Comparison of ENCODE assay signal across 29 cellular contexts in the genomic region with DNA sequence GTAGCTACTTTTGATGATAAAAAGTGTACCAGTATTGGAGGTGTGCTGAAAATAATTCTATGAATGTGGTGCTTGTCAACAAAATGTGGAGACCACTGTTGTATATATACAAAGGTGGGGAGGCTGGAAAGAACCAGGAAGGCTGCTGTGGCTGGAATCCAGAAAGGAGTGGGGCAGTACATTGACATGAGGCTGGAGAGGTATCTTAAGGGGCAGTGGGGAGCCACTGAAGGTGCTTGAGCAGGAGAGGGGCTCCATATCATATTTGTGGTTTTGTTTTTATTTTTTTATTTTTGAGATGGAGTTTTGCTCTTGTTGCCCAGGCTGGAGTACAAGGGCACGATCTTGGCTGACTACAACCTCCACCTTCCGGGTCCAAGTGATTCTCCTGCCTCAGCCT.
"Had no signal": no experiment of that assay in that cellular context is flagged by ENCODE, and none has a peak within 500 bp of the region (broad histone marks: within the 10 kb centered on the region; RNA-seq: fewer than 3 reads in every experiment).

No MANE protein-coding gene starts in this region.

- H3K36me3 ChIP-seq: ascending aorta, breast epithelium, cardiac muscle cell, colonic mucosa, esophagus squamous epithelium had no signal

- H3K4me3 ChIP-seq: ascending aorta, breast epithelium, cardiac muscle cell, colonic mucosa, esophagus squamous epithelium had no signal

- H3K27ac Mint-ChIP-seq: activated CD4-positive, alpha-beta memory T cell treated with anti-CD3 and anti-CD28 coated beads for 36 hours; activated CD4-positive, alpha-beta T cell treated with anti-CD3 and anti-CD28 coated beads for 36 hours; activated CD4-positive, alpha-beta T cell treated with anti-CD3 and anti-CD28 coated beads, Interleukin-2, amount 10 ng/mL, durations not matched to agents 24 days and 14 days; activated CD8-positive, alpha-beta memory T cell treated with anti-CD3 and anti-CD28 coated beads, Interleukin-2, amount 10 ng/mL, durations not matched to agents 7 days and 5 days; activated CD8-positive, alpha-beta T cell treated with anti-CD3 and anti-CD28 coated beads, Interleukin-2, amount 10 ng/mL, durations not matched to agents 7 days and 5 days; activated naive CD4-positive, alpha-beta T cell treated with anti-CD3 and anti-CD28 coated beads for 36 hours; activated naive CD4-positive, alpha-beta T cell treated with anti-CD3 and anti-CD28 coated beads, Interleukin-2, amount 50 U/mL, for 24 hours; activated naive CD8-positive, alpha-beta T cell treated with anti-CD3 and anti-CD28 coated beads, Interleukin-2, amount 10 ng/mL, durations not matched to agents 7 days and 5 days; activated T-helper 1 cell treated with anti-CD3 and anti-CD28 coated beads, Interleukin-12 subunit alpha, Interleukin-12 subunit beta, Interleukin-2, Interleukin-4 antibody, amounts not matched to agents 30 ng/mL and 10 ng/mL and 1 ng/mL, durations not matched to agents 14 hours and 24 hours and 36 hours; activated T-helper 2 cell treated with anti-CD3 and anti-CD28 coated beads, Interferon-gamma antibody, Interleukin-2, Interleukin-4, amounts not matched to agents 10 μg/mL and 5 μg/mL and 100 μg/mL, durations not matched to agents 14 hours and 24 hours and 36 hours; T-helper 17 cell had no signal

- H3K27me3 Mint-ChIP-seq: activated CD4-positive, alpha-beta T cell treated with anti-CD3 and anti-CD28 coated beads for 36 hours; activated CD8-positive, alpha-beta memory T cell treated with anti-CD3 and anti-CD28 coated beads, Interleukin-2, amount 10 ng/mL, durations not matched to agents 7 days and 5 days; activated naive CD4-positive, alpha-beta T cell treated with anti-CD3 and anti-CD28 coated beads, Interleukin-2, amount 50 U/mL, for 24 hours; activated naive CD8-positive, alpha-beta T cell treated with anti-CD3 and anti-CD28 coated beads, Interleukin-2, amount 10 ng/mL, durations not matched to agents 7 days and 5 days had no signal

- H3K27me3 ChIP-seq: ascending aorta, breast epithelium, cardiac muscle cell, colonic mucosa, esophagus squamous epithelium had no signal

- H3K9me3 ChIP-seq: ascending aorta, breast epithelium, colonic mucosa, esophagus squamous epithelium had no signal

- H3K9me3 Mint-ChIP-seq: activated CD4-positive, alpha-beta memory T cell treated with anti-CD3 and anti-CD28 coated beads for 36 hours; activated CD4-positive, alpha-beta T cell treated with anti-CD3 and anti-CD28 coated beads, Interleukin-2, amount 10 ng/mL, durations not matched to agents 24 days and 14 days; activated naive CD4-positive, alpha-beta T cell treated with anti-CD3 and anti-CD28 coated beads for 36 hours; activated naive CD4-positive, alpha-beta T cell treated with anti-CD3 and anti-CD28 coated beads, Interleukin-2, amount 50 U/mL, for 24 hours; activated naive CD8-positive, alpha-beta T cell treated with anti-CD3 and anti-CD28 coated beads, Interleukin-2, amount 10 ng/mL, durations not matched to agents 7 days and 5 days; activated T-helper 1 cell treated with anti-CD3 and anti-CD28 coated beads, Interleukin-12 subunit alpha, Interleukin-12 subunit beta, Interleukin-2, Interleukin-4 antibody, amounts not matched to agents 30 ng/mL and 10 ng/mL and 1 ng/mL, durations not matched to agents 14 hours and 24 hours and 36 hours; activated T-helper 2 cell treated with anti-CD3 and anti-CD28 coated beads, Interferon-gamma antibody, Interleukin-2, Interleukin-4, amounts not matched to agents 10 μg/mL and 5 μg/mL and 100 μg/mL, durations not matched to agents 14 hours and 24 hours and 36 hours had no signal

- H3K4me1 ChIP-seq: ascending aorta, breast epithelium, colonic mucosa had no signal

- H3K36me3 Mint-ChIP-seq: activated CD4-positive, alpha-beta memory T cell treated with anti-CD3 and anti-CD28 coated beads for 36 hours; activated CD8-positive, alpha-beta memory T cell treated with anti-CD3 and anti-CD28 coated beads, Interleukin-2, amount 10 ng/mL, durations not matched to agents 7 days and 5 days; activated naive CD4-positive, alpha-beta T cell treated with anti-CD3 and anti-CD28 coated beads, Interleukin-2, amount 50 U/mL, for 24 hours; activated naive CD8-positive, alpha-beta T cell treated with anti-CD3 and anti-CD28 coated beads, Interleukin-2, amount 10 ng/mL, durations not matched to agents 7 days and 5 days; brain had no signal

- H3K4me3 Mint-ChIP-seq: activated CD4-positive, alpha-beta memory T cell treated with anti-CD3 and anti-CD28 coated beads for 36 hours; activated CD4-positive, alpha-beta T cell treated with anti-CD3 and anti-CD28 coated beads for 36 hours; activated CD4-positive, alpha-beta T cell treated with anti-CD3 and anti-CD28 coated beads, Interleukin-2, amount 10 ng/mL, durations not matched to agents 24 days and 14 days; activated CD8-positive, alpha-beta memory T cell treated with anti-CD3 and anti-CD28 coated beads, Interleukin-2, amount 10 ng/mL, durations not matched to agents 7 days and 5 days; activated CD8-positive, alpha-beta T cell treated with anti-CD3 and anti-CD28 coated beads, Interleukin-2, amount 10 ng/mL, durations not matched to agents 7 days and 5 days; activated naive CD4-positive, alpha-beta T cell treated with anti-CD3 and anti-CD28 coated beads for 36 hours; activated naive CD4-positive, alpha-beta T cell treated with anti-CD3 and anti-CD28 coated beads, Interleukin-2, amount 50 U/mL, for 24 hours; activated naive CD8-positive, alpha-beta T cell treated with anti-CD3 and anti-CD28 coated beads, Interleukin-2, amount 10 ng/mL, durations not matched to agents 7 days and 5 days; activated T-helper 1 cell treated with anti-CD3 and anti-CD28 coated beads, Interleukin-12 subunit alpha, Interleukin-12 subunit beta, Interleukin-2, Interleukin-4 antibody, amounts not matched to agents 30 ng/mL and 10 ng/mL and 1 ng/mL, durations not matched to agents 14 hours and 24 hours and 36 hours; brain; T-helper 17 cell had no signal

- DNase-seq: activated CD4-positive, alpha-beta memory T cell treated with anti-CD3 and anti-CD28 coated beads for 36 hours; activated CD4-positive, alpha-beta T cell treated with anti-CD3 and anti-CD28 coated beads for 36 hours; activated CD4-positive, alpha-beta T cell treated with anti-CD3 and anti-CD28 coated beads, Interleukin-2, amount 10 ng/mL, durations not matched to agents 24 days and 14 days; activated CD4-positive, CD25-positive, alpha-beta regulatory T cell; activated CD4-positive, CD25-positive, alpha-beta regulatory T cell treated with anti-CD3 and anti-CD28 coated beads, Interleukin-2, amount 50 U/mL, for 72 hours; activated CD8-positive, alpha-beta memory T cell treated with anti-CD3 and anti-CD28 coated beads, Interleukin-2, amount 10 ng/mL, durations not matched to agents 7 days and 5 days; activated CD8-positive, alpha-beta memory T cell treated with anti-CD3 and anti-CD28 coated beads, Interleukin-2, amount 50 U/mL, for 4 hours; activated CD8-positive, alpha-beta T cell treated with anti-CD3 and anti-CD28 coated beads, Interleukin-2, amount 10 ng/mL, durations not matched to agents 7 days and 5 days; activated naive CD4-positive, alpha-beta T cell treated with anti-CD3 and anti-CD28 coated beads for 36 hours; activated naive CD8-positive, alpha-beta T cell treated with anti-CD3 and anti-CD28 coated beads, Interleukin-2, amount 10 ng/mL, durations not matched to agents 7 days and 5 days; activated T-cell treated with anti-CD3 and anti-CD28 coated beads, Interleukin-2, amount 50 U/mL, for 1 hour; activated T-cell treated with anti-CD3 and anti-CD28 coated beads, Interleukin-2, amount 50 U/mL, for 48 hours; central memory CD4-positive, alpha-beta T cell; cerebellar nuclear complex; colonic mucosa; effector CD8-positive, alpha-beta T cell; erythroblast; esophagus squamous epithelium; foreskin melanocyte; head of caudate nucleus; T-helper 1 cell; T-helper 17 cell had no signal

- H3K27ac ChIP-seq: ascending aorta, breast epithelium, colonic mucosa had no signal

- ATAC-seq: activated CD4-positive, alpha-beta T cell treated with anti-CD3 and anti-CD28 coated beads for 36 hours; activated CD8-positive, alpha-beta memory T cell treated with anti-CD3 and anti-CD28 coated beads, Interleukin-2, amount 10 ng/mL, durations not matched to agents 7 days and 5 days; activated CD8-positive, alpha-beta T cell treated with anti-CD3 and anti-CD28 coated beads, Interleukin-2, amount 10 ng/mL, durations not matched to agents 7 days and 5 days; T-helper 17 cell had no signal

- H3K4me1 Mint-ChIP-seq: activated CD4-positive, alpha-beta T cell treated with anti-CD3 and anti-CD28 coated beads for 36 hours; activated CD4-positive, alpha-beta T cell treated with anti-CD3 and anti-CD28 coated beads, Interleukin-2, amount 10 ng/mL, durations not matched to agents 24 days and 14 days; activated CD8-positive, alpha-beta memory T cell treated with anti-CD3 and anti-CD28 coated beads, Interleukin-2, amount 10 ng/mL, durations not matched to agents 7 days and 5 days; activated naive CD4-positive, alpha-beta T cell treated with anti-CD3 and anti-CD28 coated beads, Interleukin-2, amount 50 U/mL, for 24 hours; activated naive CD8-positive, alpha-beta T cell treated with anti-CD3 and anti-CD28 coated beads, Interleukin-2, amount 10 ng/mL, durations not matched to agents 7 days and 5 days had no signal
